ENCODE assay signal across 28 cellular contexts in the genomic region with DNA sequence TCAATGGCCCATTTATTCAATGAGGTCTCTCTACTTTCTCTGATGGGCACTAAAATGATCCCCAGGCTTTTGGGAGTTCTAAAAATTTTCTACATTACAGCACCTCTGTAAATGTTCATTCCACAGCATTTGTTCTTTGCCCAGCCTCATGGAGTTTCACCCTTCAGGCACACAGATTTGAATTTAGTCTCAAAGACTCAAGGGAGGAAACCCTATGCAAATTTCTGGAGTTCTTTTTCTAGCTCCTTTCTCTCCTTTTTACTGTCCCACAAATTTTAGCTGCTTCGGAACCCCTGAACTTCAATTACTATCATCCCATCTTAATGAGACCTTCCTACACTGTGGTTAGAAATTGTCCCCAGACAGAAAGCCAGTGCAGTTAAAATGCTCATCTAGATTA.
"Had no signal": no experiment of that assay in that cellular context is flagged by ENCODE, and none has a peak within 500 bp of the region (broad histone marks: within the 10 kb centered on the region; RNA-seq: fewer than 3 reads in every experiment).

No MANE protein-coding gene starts in this region.

- DNase-seq: MV-4-11, NCI-H1048, NCI-H1105, NCI-H1417, NCI-H1436 treated with DMSO at 0.1 percent for 48 hours, NCI-H1694, NCI-H187 treated with DMSO at 0.1 percent for 48 hours, NCI-H2029 treated with DMSO at 0.1 percent for 48 hours, NCI-H2171, NCI-H226, NCI-H446, NCI-H510A, NCI-H524 treated with DMSO at 0.1 percent for 48 hours, NCI-H69, NCI-H774, OCI-M1, Right ventricle myocardium superior, RPMI8226, SIG-M5, SW 1271, T-cell had no signal

- H3K36me3 ChIP-seq: SJSA1 had no signal

- ATAC-seq: K562, T-cell had no signal

- H3K36me3 Mint-ChIP-seq: T-cell had no signal

- H3K27me3 Mint-ChIP-seq: IgD-negative memory B cell had no signal

- H3K27ac ChIP-seq: HL-60, KMS-11, SJSA1, SK-N-MC had no signal

- H3K4me1 ChIP-seq: SJSA1 had no signal

- H3K4me1 Mint-ChIP-seq: T-cell had no signal

- H3K9ac ChIP-seq: KMS-11 had no signal

- H3K4me3 ChIP-seq: K562, SJSA1, SK-N-MC had no signal

- H3K27me3 ChIP-seq: SJSA1 had no signal

- H3K4me3 Mint-ChIP-seq: T-cell; T-helper 1 cell treated with Interleukin-12 subunit alpha and Interleukin-12 subunit beta and Interleukin-4 antibody, amounts not matched to agents 30 μg/mL and 1 μg/mL, for 36 hours had no signal

- H3K4me2 ChIP-seq: KMS-11 had no signal

- H3K9me3 ChIP-seq: SJSA1 had no signal

- H3K9me3 Mint-ChIP-seq: IgD-negative memory B cell; T-cell; T-helper 1 cell treated with Interleukin-12 subunit alpha and Interleukin-12 subunit beta and Interleukin-4 antibody, amounts not matched to agents 30 μg/mL and 1 μg/mL, for 36 hours had no signal

- H3K27ac Mint-ChIP-seq: T-cell; T-helper 1 cell treated with Interleukin-12 subunit alpha and Interleukin-12 subunit beta and Interleukin-4 antibody, amounts not matched to agents 30 μg/mL and 1 μg/mL, for 36 hours had no signal
